Comparison of ENCODE assay signal across 24 cellular contexts in genomic region chr14:28677381-28677780, GRCh38.
DNase-seq lines count a peak whose midpoint lies in the region; ATAC-seq, FAIRE-seq and TF ChIP-seq lines count a peak whose summit lies in the region.
"Had no signal": no experiment of that assay in that cellular context is flagged by ENCODE, and none has a peak within 500 bp of the region (broad histone marks: within the 10 kb centered on the region; RNA-seq: fewer than 3 reads in every experiment).

No MANE protein-coding gene starts in this region.

- H4K91ac ChIP-seq in H1 (replicated peaks; ENCODE audit: insufficient read length, low read length): no peak overlapping the region

- H3K14ac ChIP-seq in H1 (ENCODE audit: insufficient read length): no peak overlapping the region

- H3K18ac ChIP-seq in H1 (ENCODE audit: extremely low read depth, low read length) (no peak overlapping the region), mesendoderm (ENCODE audit: low read length) (no peak overlapping the region)

- H4K20me1 ChIP-seq in H1 (replicated peaks in 1 of 2; ENCODE audit: control insufficient read depth in 1 of 2, insufficient read depth in 2 of 2, low read length in 2 of 2): no peaks in the 10 kb centered on the region

- DNase-seq in MCF 10A (ENCODE audit: unreplicated experiment): no peak
- no peak for DNase-seq in breast epithelium (ENCODE audit: low spot score in 2 of 2)
- DNase-seq in H1 (ENCODE audit: low read depth in 1 of 2, low spot score in 2 of 2): no peak
- peak; percentile 14 for DNase-seq in mesendoderm
- DNase-seq in HUDEP-2 (lab: John Stamatoyannopoulos, UW; ENCODE audit: unreplicated experiment in 76 of 76): no peak
- no peak for DNase-seq in mucosa of descending colon
- DNase-seq: ACHN; BE2C; CD8-positive, alpha-beta memory T cell; DMS79 treated with DMSO at 0.1 percent for 48 hours; Kasumi-1; MG63; NCI-H1694; NCI-H2029 treated with DMSO at 0.1 percent for 48 hours; NCI-H526 treated with DMSO at 0.1 percent for 48 hours; SHP77 treated with DMSO at 0.1 percent for 48 hours had no signal

- H3K36me3 ChIP-seq in breast epithelium (no peaks in the 10 kb centered on the region), H1 (ENCODE audit: control insufficient read depth in 2 of 4, insufficient read depth in 4 of 4, low read length in 3 of 4) (no peaks in the 10 kb centered on the region), mesendoderm (ENCODE audit: control insufficient read depth, insufficient read depth, low read length) (no peaks in the 10 kb centered on the region), mucosa of descending colon (ENCODE audit: low read depth) (no peaks in the 10 kb centered on the region)
- H3K36me3 ChIP-seq: BE2C, MG63 had no signal

- TF ChIP-seq POLR2A in breast epithelium (IDR thresholded peaks at IDR 0.05) (no peak), H1 (IDR thresholded peaks at IDR 0.05; ENCODE audit: control extremely low read depth in 1 of 2, low read depth in 2 of 2, low read length in 2 of 2) (no peak)

- no peaks in the 10 kb centered on the region for H3K23me2 ChIP-seq in H1 (ENCODE audit: low read depth, low read length)

- H3K9me3 Mint-ChIP-seq in MCF 10A (ENCODE audit: unreplicated experiment): no peaks in the 10 kb centered on the region

- H2BK5ac ChIP-seq in H1 (ENCODE audit: low read depth, low read length): no peak overlapping the region
- no peak overlapping the region for H2BK5ac ChIP-seq in mesendoderm (ENCODE audit: low read length)

- CTCF ChIA-PET in MCF 10A (lab: Yijun Ruan, JAX): interaction anchor here (0.6 kb wide), 1 partner anchor 1065 kb away, joined by 4 read pairs; no protein-coding TSS in a partner anchor
- CTCF ChIA-PET in H1 (lab: Charles Lee; ENCODE audit: partially characterized antibody): interaction anchor here (1.2 kb wide), 1 partner anchor 19 kb away, joined by 3 read pairs; no protein-coding TSS in a partner anchor

- H2BK15ac ChIP-seq in H1 (ENCODE audit: low read length) (no peak overlapping the region), mesendoderm (replicated peaks; ENCODE audit: low read depth) (no peak overlapping the region)

- H2AK5ac ChIP-seq in H1 (ENCODE audit: low read depth, low read length) (no peak overlapping the region), mesendoderm (ENCODE audit: low read length) (no peak overlapping the region)

- H3K9ac ChIP-seq in H1 (replicated peaks in 1 of 4; ENCODE audit: extremely low read depth in 1 of 4, low read depth in 3 of 4, low read length in 3 of 4) (no peak overlapping the region), mesendoderm (ENCODE audit: low read length) (no peak overlapping the region)

- H4K5ac ChIP-seq in H1 (ENCODE audit: insufficient read length, low read depth, low read length): no peak overlapping the region
- H4K5ac ChIP-seq in mesendoderm (ENCODE audit: low read length): no peak overlapping the region

- H2BK120ac ChIP-seq in H1 (replicated peaks; ENCODE audit: low read depth, low read length): no peak overlapping the region
- H2BK120ac ChIP-seq in mesendoderm (ENCODE audit: low read depth, low read length): no peak overlapping the region

- 0 out of 2 replicates have a peak overlapping the region, but pooled peaks have one; percentile 2 for H2AFZ ChIP-seq in H1 (ENCODE audit: low read length)

- H3K27me3 ChIP-seq in breast epithelium: no peaks in the 10 kb centered on the region
- H3K27me3 ChIP-seq in H1 (replicated peaks in 1 of 4; ENCODE audit: control insufficient read depth in 3 of 4, extremely low read depth in 1 of 4, insufficient read depth in 3 of 4, low read length in 3 of 4): no peaks in the 10 kb centered on the region
- H3K27me3 ChIP-seq in mesendoderm (ENCODE audit: insufficient read depth, low read length, poor library complexity): no peaks in the 10 kb centered on the region
- H3K27me3 ChIP-seq: BE2C, MG63 had no signal

- H3K27me3 Mint-ChIP-seq in MCF 10A (ENCODE audit: insufficient read depth, unreplicated experiment): no peaks in the 10 kb centered on the region
- H3K27me3 Mint-ChIP-seq: CD8-positive, alpha-beta memory T cell had no signal

- H3K27ac ChIP-seq in breast epithelium (no peak overlapping the region), H1 (ENCODE audit: low read depth, low read length) (no peak overlapping the region), mesendoderm (ENCODE audit: low read depth, low read length) (no peak overlapping the region)
- H3K27ac ChIP-seq: 22Rv1, RWPE1 had no signal

- intact Hi-C loops in MCF 10A (cut with micrococcal nuclease) (no loop called here), breast epithelium (cut with DNase I; ENCODE audit: low total_unique reads) (no loop called here), mucosa of descending colon (cut with DNase I, micrococcal nuclease) (no loop called here)

- 83% methylated on average over 2 of the region's 2 CpGs; no CpG with 5 or more reads in 1 of the 2 experiments for WGBS in H1 (ENCODE audit: extremely low coverage in 1 of 2, insufficient coverage in 1 of 2, insufficient read length in 1 of 2, insufficient replicate concordance in 2 of 2, low coverage in 1 of 2, low lambda C conversion rate in 2 of 2, missing lambda C conversion rate in 1 of 2), 2 experiments
- WGBS in mesendoderm (ENCODE audit: extremely low coverage, insufficient coverage, low lambda C conversion rate): no CpG with 5 or more reads among the region's 2 CpGs

- no peak overlapping the region for H4K8ac ChIP-seq in H1 (ENCODE audit: extremely low read depth, insufficient read depth, low read length)
- H4K8ac ChIP-seq in mesendoderm (ENCODE audit: low read depth, low read length): no peak overlapping the region

- ATAC-seq in HG03565 (IDR thresholded peaks at IDR 0.05; ENCODE audit: unreplicated experiment) (no peak), mucosa of descending colon (no peak)
- ATAC-seq: K562, Panc1 had no signal

- H3K56ac ChIP-seq in H1 (replicated peaks; ENCODE audit: insufficient read length, low read depth, low read length) (no peak overlapping the region), mesendoderm (ENCODE audit: low read length) (no peak overlapping the region)

- peak overlapping the region; percentile 88 for H3K27ac Mint-ChIP-seq in MCF 10A (ENCODE audit: low read depth, unreplicated experiment)
- H3K27ac Mint-ChIP-seq: CD14-positive monocyte; CD8-positive, alpha-beta memory T cell had no signal

- H3K4me1 ChIP-seq in breast epithelium (no peaks in the 10 kb centered on the region), H1 (replicated peaks in 1 of 4; ENCODE audit: control insufficient read depth in 3 of 4, insufficient read depth in 4 of 4, low read length in 3 of 4) (no peaks in the 10 kb centered on the region), mesendoderm (ENCODE audit: control insufficient read depth, low read depth, low read length) (no peaks in the 10 kb centered on the region), mucosa of descending colon (ENCODE audit: low read depth) (no peaks in the 10 kb centered on the region)
- H3K4me1 ChIP-seq: BE2C had no signal

- H3K9me3 ChIP-seq in breast epithelium: no peaks in the 10 kb centered on the region
- H3K9me3 ChIP-seq in H1 (ENCODE audit: insufficient read depth in 2 of 2, low read depth in 1 of 2, low read length in 1 of 2): no peaks in the 10 kb centered on the region
- no peaks in the 10 kb centered on the region for H3K9me3 ChIP-seq in mucosa of descending colon
- H3K9me3 ChIP-seq: BE2C, MG63 had no signal

- H3K4me3 Mint-ChIP-seq in MCF 10A (ENCODE audit: unreplicated experiment): no peak overlapping the region
- H3K4me3 Mint-ChIP-seq: CD14-positive monocyte; CD8-positive, alpha-beta memory T cell had no signal

- H3K79me1 ChIP-seq in H1 (ENCODE audit: low read depth, low read length): no peaks in the 10 kb centered on the region
- H3K79me1 ChIP-seq in mesendoderm (ENCODE audit: low read length): no peaks in the 10 kb centered on the region

- peak; percentile 48 for FAIRE-seq in H1 (lab: Jason Lieb, UNC)
- FAIRE-seq: GM12892, H54, K562 had no signal

- H3K4me3 ChIP-seq in breast epithelium: no peak overlapping the region
- H3K4me3 ChIP-seq in H1 (ENCODE audit: extremely low read depth in 1 of 4, insufficient read depth in 2 of 4, low read depth in 3 of 4, low read length in 4 of 4): no peak overlapping the region
- no peak overlapping the region for H3K4me3 ChIP-seq in mesendoderm (ENCODE audit: low read length)
- H3K4me3 ChIP-seq in mucosa of descending colon: no peak overlapping the region
- H3K4me3 ChIP-seq: K562, MG63 had no signal

- TF ChIP-seq RAD21 in H1 (IDR thresholded peaks at IDR 0.05 in 1 of 2, conservative IDR thresholded peaks at IDR 0.05 in 1 of 2; ENCODE audit: low read depth in 2 of 2, low read length in 2 of 2): no peak

- TF ChIP-seq EP300 in H1 (IDR thresholded peaks at IDR 0.05; ENCODE audit: borderline replicate concordance in 1 of 2, low read depth in 2 of 2, low read length in 2 of 2): no peak

- H2BK20ac ChIP-seq in H1 (ENCODE audit: low read length): no peak overlapping the region

- no peak overlapping the region for H2BK12ac ChIP-seq in H1 (ENCODE audit: low read depth, low read length)

- POLR2A ChIA-PET in MCF 10A (lab: Yijun Ruan, JAX): interaction anchor here (2.3 kb wide), 1 partner anchor 24 kb away, joined by 13 read pairs; no protein-coding TSS in a partner anchor
- POLR2A ChIA-PET in H1 (lab: Charles Lee; ENCODE audit: partially characterized antibody): no interaction called here

- H3K4me1 Mint-ChIP-seq in MCF 10A (ENCODE audit: insufficient read depth, unreplicated experiment): peaks cover 29% of the 10 kb centered on the region
- H3K4me1 Mint-ChIP-seq: CD14-positive monocyte; CD8-positive, alpha-beta memory T cell had no signal

- H3K4me2 ChIP-seq in H1 (ENCODE audit: insufficient read depth in 1 of 2, low read depth in 2 of 2, low read length in 2 of 2) (no peak overlapping the region), mesendoderm (ENCODE audit: low read length) (no peak overlapping the region)

- H3K23ac ChIP-seq in H1 (ENCODE audit: insufficient read length) (no peak overlapping the region), mesendoderm (ENCODE audit: low read length) (no peak overlapping the region)

- H3K4ac ChIP-seq in H1 (replicated peaks; ENCODE audit: insufficient read length, low read depth, low read length): no peak overlapping the region
- H3K4ac ChIP-seq in mesendoderm (ENCODE audit: low read depth, low read length): no peak overlapping the region

- BruUV-seq in MCF 10A (replicated peaks; lab: Mats Ljungman, UMichigan): no TSS peak

- H3K79me2 ChIP-seq in H1 (ENCODE audit: control insufficient read depth in 1 of 2, insufficient read depth in 2 of 2, low read length in 2 of 2) (no peaks in the 10 kb centered on the region), mesendoderm (ENCODE audit: control insufficient read depth, insufficient read depth, low read length) (no peaks in the 10 kb centered on the region)

- H3K36me3 Mint-ChIP-seq in MCF 10A (ENCODE audit: insufficient read depth, unreplicated experiment): no peaks in the 10 kb centered on the region
- H3K36me3 Mint-ChIP-seq: CD14-positive monocyte; CD8-positive, alpha-beta memory T cell had no signal

- TF ChIP-seq CTCF in MCF 10A (IDR thresholded peaks at IDR 0.05; ENCODE audit: unreplicated experiment): no peak
- no peak for TF ChIP-seq CTCF in breast epithelium (IDR thresholded peaks at IDR 0.05)
- TF ChIP-seq CTCF in H1 (IDR thresholded peaks at IDR 0.05; ENCODE audit: control extremely low read depth in 1 of 3, insufficient read depth in 1 of 3, low read depth in 1 of 3, low read length in 3 of 3): no peak
- no peak for TF ChIP-seq CTCF in mucosa of descending colon (IDR thresholded peaks at IDR 0.05)

TF ChIP-seq in H1, 55 proteins besides CTCF, POLR2A, EP300 and RAD21 (continues in another document):
- no peak for TF ChIP-seq CHD1 (IDR thresholded peaks at IDR 0.05; ENCODE audit: low read depth, low read length)
